In the genomic region with DNA sequence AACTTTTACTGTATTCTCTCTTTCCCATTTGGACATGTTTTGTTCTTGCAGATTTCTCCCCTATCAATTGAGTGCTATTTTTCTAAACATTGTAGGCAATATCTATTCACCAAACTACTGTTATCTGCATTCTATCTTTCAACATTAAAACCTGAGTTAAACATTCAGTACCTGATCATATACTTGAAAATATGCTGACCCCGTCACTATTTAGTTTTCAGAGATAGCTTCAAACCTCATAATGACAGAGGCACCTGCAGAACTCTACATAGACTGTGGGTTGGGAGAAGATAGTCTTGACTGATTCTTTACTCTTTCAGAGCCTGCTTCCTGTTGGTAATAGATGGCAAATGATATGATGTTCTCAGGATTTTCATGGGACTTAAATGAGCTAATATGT, we compare ENCODE assay signal across 33 cellular contexts.
"Had no signal": no experiment of that assay in that cellular context is flagged by ENCODE, and none has a peak within 500 bp of the region (broad histone marks: within the 10 kb centered on the region; RNA-seq: fewer than 3 reads in every experiment).

No MANE protein-coding gene starts in this region.

- H3K9me3 ChIP-seq: adrenal gland, ascending aorta, body of pancreas had no signal

- H3K27me3 ChIP-seq: adrenal gland, ascending aorta, body of pancreas, brain microvascular endothelial cell, breast epithelium, cardiac muscle cell had no signal

- H3K27ac ChIP-seq: adrenal gland, ascending aorta, body of pancreas, brain microvascular endothelial cell, breast epithelium, cardiac muscle cell had no signal

- H3K36me3 ChIP-seq: adrenal gland, ascending aorta, brain microvascular endothelial cell, breast epithelium, cardiac muscle cell had no signal

- H3K4me3 ChIP-seq: adrenal gland, ascending aorta, body of pancreas, breast epithelium, cardiac muscle cell had no signal

- FAIRE-seq: astrocyte, bronchial epithelial cell had no signal

- ATAC-seq: activated naive CD4-positive, alpha-beta T cell treated with anti-CD3 and anti-CD28 coated beads, Interleukin-2, amount 50 U/mL, for 72 hours; activated naive CD8-positive, alpha-beta T cell treated with anti-CD3 and anti-CD28 coated beads, Interleukin-2, amount 50 U/mL, for 24 hours; activated T-cell treated with anti-CD3 and anti-CD28 coated beads, Interleukin-2, amount 50 U/mL, for 4 hours; activated T-cell treated with anti-CD3 and anti-CD28 coated beads, Interleukin-2, amount 50 U/mL, for 72 hours; activated T-helper 17 cell treated with anti-CD3 and anti-CD28 coated beads, Interleukin-2, amount 50 U/mL, for 72 hours; body of pancreas had no signal

- DNase-seq: activated effector memory CD4-positive, alpha-beta T cell treated with anti-CD3 and anti-CD28 coated beads, Interleukin-2, amount 50 U/mL, for 16 hours; activated effector memory CD4-positive, alpha-beta T cell treated with Interleukin-2 at 50 U/mL for 16 hours; activated gamma-delta T cell; activated gamma-delta T cell treated with Interleukin-2 at 50 U/mL for 16 hours; activated naive CD4-positive, alpha-beta T cell; activated naive CD4-positive, alpha-beta T cell treated with anti-CD3 and anti-CD28 coated beads for 36 hours; activated naive CD4-positive, alpha-beta T cell treated with anti-CD3 and anti-CD28 coated beads, Interleukin-2, amount 10 ng/mL, durations not matched to agents 7 days and 5 days; activated naive CD4-positive, alpha-beta T cell treated with anti-CD3 and anti-CD28 coated beads, Interleukin-2, amount 50 U/mL, for 16 hours; activated naive CD4-positive, alpha-beta T cell treated with Interleukin-2 at 50 U/mL for 16 hours; activated naive CD8-positive, alpha-beta T cell treated with anti-CD3 and anti-CD28 coated beads for 36 hours; activated naive CD8-positive, alpha-beta T cell treated with anti-CD3 and anti-CD28 coated beads, Interleukin-2, amount 10 ng/mL, durations not matched to agents 7 days and 5 days; activated naive CD8-positive, alpha-beta T cell treated with anti-CD3 and anti-CD28 coated beads, Interleukin-2, amount 50 U/mL, for 24 hours; activated T-cell treated with anti-CD3 and anti-CD28 coated beads, Interleukin-2, amount 50 U/mL, for 24 hours; activated T-cell treated with anti-CD3 and anti-CD28 coated beads, Interleukin-2, amount 50 U/mL, for 4 hours; activated T-cell treated with anti-CD3 and anti-CD28 coated beads, Interleukin-2, amount 50 U/mL, for 48 hours; activated T-cell treated with anti-CD3 and anti-CD28 coated beads, Interleukin-2, amount 50 U/mL, for 72 hours; adrenal gland; amniotic stem cell; amygdala; anterior cingulate cortex; aorta; body of pancreas; brain microvascular endothelial cell; caudate nucleus; central memory CD4-positive, alpha-beta T cell; cerebellar nuclear complex had no signal

- H3K4me1 ChIP-seq: adrenal gland, ascending aorta, body of pancreas, breast epithelium had no signal
